ENCODE assay signal across 19 cellular contexts in genomic region chr1:9600861-9601834, GRCh38. TPM values are rescaled to one million over a fixed set of nuclear protein-coding genes. Genes with fewer than 3 reads are reported as not detected.
DNase-seq lines count a peak whose midpoint lies in the region; ATAC-seq and TF ChIP-seq lines count a peak whose summit lies in the region.
"Had no signal": no experiment of that assay in that cellular context is flagged by ENCODE, and none has a peak within 500 bp of the region (broad histone marks: within the 10 kb centered on the region; RNA-seq: fewer than 3 reads in every experiment).

No MANE protein-coding gene starts in this region.

- no peak overlapping the region for H3K4me3 ChIP-seq in osteoblast (ENCODE audit: insufficient read depth, low read length)
- H3K4me3 ChIP-seq: BLaER1 treated with 17β-estradiol and CSF1 and Interleukin-3, amounts not matched to agents 10 nM and 100 nM; GM12878; HAP-1 had no signal

- H3K4me2 ChIP-seq in osteoblast (ENCODE audit: insufficient read depth, low read length), result no peak overlapping the region
- H3K4me2 ChIP-seq: BLaER1 treated with 17β-estradiol and CSF1 and Interleukin-3, amounts not matched to agents 10 nM and 100 nM; KMS-11 had no signal

- no peak for DNase-seq in stimulated activated naive CD8-positive, alpha-beta T cell treated with anti-CD3 and anti-CD28 coated beads, Interleukin-15, amount 100 ng/mL, for 72 hours
- DNase-seq in stimulated activated naive CD8-positive, alpha-beta T cell treated with anti-CD3 and anti-CD28 coated beads, Interleukin-15, Interleukin-2, amounts not matched to agents 100 U/mL and 50 U/mL, for 24 hours, result no peak
- DNase-seq in osteoblast (ENCODE audit: insufficient read length, low spot score, missing footprints) (peak; percentile 66), type B pancreatic cell (ENCODE audit: extremely low spot score, unreplicated experiment) (peak; percentile 62), DMS 273 (lab: John Stamatoyannopoulos, UW; ENCODE audit: unreplicated experiment) (no peak)
- DNase-seq: 8988T; Calu3; CD8-positive, alpha-beta T cell; DMS 273 treated with DMSO at 0.1 percent for 48 hours; DMS53; DND-41; EL had no signal

- no peaks in the 10 kb centered on the region for H3K79me2 ChIP-seq in osteoblast (ENCODE audit: insufficient read depth, low read length)

- no peak overlapping the region for H2AFZ ChIP-seq in osteoblast (ENCODE audit: low read length)

- H3K4me1 ChIP-seq in osteoblast (ENCODE audit: insufficient read depth, low read length), result no peaks in the 10 kb centered on the region
- H3K4me1 ChIP-seq: HAP-1 had no signal

- no peak overlapping the region for H3K4me3 Mint-ChIP-seq in stimulated activated naive CD8-positive, alpha-beta T cell treated with anti-CD3 and anti-CD28 coated beads, Interleukin-15, amount 100 ng/mL, for 72 hours
- no peak overlapping the region for H3K4me3 Mint-ChIP-seq in type B pancreatic cell
- H3K4me3 Mint-ChIP-seq: CD8-positive, alpha-beta T cell had no signal

- TF ChIP-seq CTCF in osteoblast (IDR thresholded peaks at IDR 0.05; ENCODE audit: extremely low read depth, low read depth, low read length), result no peak
- TF ChIP-seq CTCF in type B pancreatic cell (conservative IDR thresholded peaks at IDR 0.05), result no peak

- no peaks in the 10 kb centered on the region for H3K9me3 ChIP-seq in osteoblast (ENCODE audit: low read depth, low read length)
- H3K9me3 ChIP-seq: BLaER1 treated with 17β-estradiol and CSF1 and Interleukin-3, amounts not matched to agents 10 nM and 100 nM; HAP-1 had no signal

- no peaks in the 10 kb centered on the region for H3K27me3 Mint-ChIP-seq in stimulated activated naive CD8-positive, alpha-beta T cell treated with anti-CD3 and anti-CD28 coated beads, Interleukin-15, amount 100 ng/mL, for 72 hours
- H3K27me3 Mint-ChIP-seq in type B pancreatic cell, result no peaks in the 10 kb centered on the region

- H3K9me3 Mint-ChIP-seq in stimulated activated naive CD8-positive, alpha-beta T cell treated with anti-CD3 and anti-CD28 coated beads, Interleukin-15, amount 100 ng/mL, for 72 hours, result no peaks in the 10 kb centered on the region
- H3K9me3 Mint-ChIP-seq in type B pancreatic cell, result no peaks in the 10 kb centered on the region
- H3K9me3 Mint-ChIP-seq: CD8-positive, alpha-beta T cell had no signal

- peaks cover 18% of the 10 kb centered on the region for H3K36me3 ChIP-seq in osteoblast (ENCODE audit: insufficient read depth, low read length)

- no peaks in the 10 kb centered on the region for H3K36me3 Mint-ChIP-seq in type B pancreatic cell

- H4K20me1 ChIP-seq in osteoblast (ENCODE audit: insufficient read depth, low read length), result peaks cover 2% of the 10 kb centered on the region

- H3K4me1 Mint-ChIP-seq in stimulated activated naive CD8-positive, alpha-beta T cell treated with anti-CD3 and anti-CD28 coated beads, Interleukin-15, amount 100 ng/mL, for 72 hours, result no peaks in the 10 kb centered on the region
- H3K4me1 Mint-ChIP-seq in type B pancreatic cell (ENCODE audit: unreplicated experiment), result no peaks in the 10 kb centered on the region

- no peak overlapping the region for H3K27ac ChIP-seq in osteoblast (ENCODE audit: low read depth, low read length)
- H3K27ac ChIP-seq: BLaER1 treated with 17β-estradiol and CSF1 and Interleukin-3, amounts not matched to agents 10 nM and 100 nM; KMS-11 had no signal

- ATAC-seq in stimulated activated naive CD8-positive, alpha-beta T cell treated with anti-CD3 and anti-CD28 coated beads, Interleukin-15, amount 100 ng/mL, for 72 hours, result peak; percentile 27
- ATAC-seq in stimulated activated naive CD8-positive, alpha-beta T cell treated with anti-CD3 and anti-CD28 coated beads, Interleukin-15, Interleukin-2, amounts not matched to agents 100 U/mL and 50 U/mL, for 24 hours, result no peak
- ATAC-seq in esophagus mucosa, result peak; percentile 16
- no peak for ATAC-seq in GM18858 (IDR thresholded peaks at IDR 0.05; ENCODE audit: unreplicated experiment)
- no peak for ATAC-seq in GM18907 (IDR thresholded peaks at IDR 0.05; ENCODE audit: unreplicated experiment)
- ATAC-seq: CD8-positive, alpha-beta T cell; GM12878 had no signal

- H3K27me3 ChIP-seq in osteoblast (ENCODE audit: insufficient read depth, low read length), result no peaks in the 10 kb centered on the region
- H3K27me3 ChIP-seq: BLaER1 treated with 17β-estradiol and CSF1 and Interleukin-3, amounts not matched to agents 10 nM and 100 nM had no signal

- no peak overlapping the region for H3K27ac Mint-ChIP-seq in stimulated activated naive CD8-positive, alpha-beta T cell treated with anti-CD3 and anti-CD28 coated beads, Interleukin-15, amount 100 ng/mL, for 72 hours
- H3K27ac Mint-ChIP-seq in type B pancreatic cell, result no peak overlapping the region
- H3K27ac Mint-ChIP-seq: CD8-positive, alpha-beta T cell had no signal

RNA-seq across cellular contexts. Expression of gene TMEM201, which starts 12.4 kb away (rescaled TPM):
- 7.7 TPM for total RNA-seq in esophagus mucosa
- 5.9 and 6.2 TPM in 2 replicates for total RNA-seq in osteoblast
- 18.4 and 26.0 TPM in 2 replicates for total RNA-seq in type B pancreatic cell (ENCODE audit: low replicate concordance)

RNA-seq across cellular contexts. Expression of gene PIK3CD, which starts 50.4 kb away (rescaled TPM):
- 6.2 TPM for total RNA-seq in esophagus mucosa
- total RNA-seq in osteoblast, result 12.7 and 14.1 TPM in 2 replicates
- total RNA-seq in type B pancreatic cell (ENCODE audit: low replicate concordance), result 1.7 and 1.8 TPM in 2 replicates

Comparison
In these comparisons a context has a peak if more than half of its experiments do, and no peak if none do; other contexts are left out.
1. ATAC-seq: peak in stimulated activated naive CD8-positive, alpha-beta T cell treated with anti-CD3 and anti-CD28 coated beads, Interleukin-15, amount 100 ng/mL, for 72 hours (single experiment) and esophagus mucosa (single experiment); none in stimulated activated naive CD8-positive, alpha-beta T cell treated with anti-CD3 and anti-CD28 coated beads, Interleukin-15, Interleukin-2, amounts not matched to agents 100 U/mL and 50 U/mL, for 24 hours (single experiment), GM18858 (single experiment) and GM18907 (single experiment).
2. DNase-seq: peak in osteoblast (single experiment) and type B pancreatic cell (single experiment); none in stimulated activated naive CD8-positive, alpha-beta T cell treated with anti-CD3 and anti-CD28 coated beads, Interleukin-15, amount 100 ng/mL, for 72 hours (0 of 2), stimulated activated naive CD8-positive, alpha-beta T cell treated with anti-CD3 and anti-CD28 coated beads, Interleukin-15, Interleukin-2, amounts not matched to agents 100 U/mL and 50 U/mL, for 24 hours (single experiment) and DMS 273 (single experiment).